In genomic region chr20:61677928-61678327, GRCh38 we compare ENCODE assay signal across 7 cellular contexts.
"Had no signal": no experiment of that assay in that cellular context is flagged by ENCODE, and none has a peak within 500 bp of the region (broad histone marks: within the 10 kb centered on the region; RNA-seq: fewer than 3 reads in every experiment).

No MANE protein-coding gene starts in this region.

- FAIRE-seq: K562 had no signal

- ATAC-seq: K562 had no signal

- H3K4me2 ChIP-seq: KMS-11 had no signal

- H3K27ac ChIP-seq: HL-60, KMS-11 had no signal

- H3K9ac ChIP-seq: KMS-11 had no signal

- DNase-seq: IMR-90, Karpas-422, KBM-7, KG1 had no signal

- H3K4me3 ChIP-seq: K562 had no signal
